ENCODE assay signal across 8 cellular contexts in the genomic region with DNA sequence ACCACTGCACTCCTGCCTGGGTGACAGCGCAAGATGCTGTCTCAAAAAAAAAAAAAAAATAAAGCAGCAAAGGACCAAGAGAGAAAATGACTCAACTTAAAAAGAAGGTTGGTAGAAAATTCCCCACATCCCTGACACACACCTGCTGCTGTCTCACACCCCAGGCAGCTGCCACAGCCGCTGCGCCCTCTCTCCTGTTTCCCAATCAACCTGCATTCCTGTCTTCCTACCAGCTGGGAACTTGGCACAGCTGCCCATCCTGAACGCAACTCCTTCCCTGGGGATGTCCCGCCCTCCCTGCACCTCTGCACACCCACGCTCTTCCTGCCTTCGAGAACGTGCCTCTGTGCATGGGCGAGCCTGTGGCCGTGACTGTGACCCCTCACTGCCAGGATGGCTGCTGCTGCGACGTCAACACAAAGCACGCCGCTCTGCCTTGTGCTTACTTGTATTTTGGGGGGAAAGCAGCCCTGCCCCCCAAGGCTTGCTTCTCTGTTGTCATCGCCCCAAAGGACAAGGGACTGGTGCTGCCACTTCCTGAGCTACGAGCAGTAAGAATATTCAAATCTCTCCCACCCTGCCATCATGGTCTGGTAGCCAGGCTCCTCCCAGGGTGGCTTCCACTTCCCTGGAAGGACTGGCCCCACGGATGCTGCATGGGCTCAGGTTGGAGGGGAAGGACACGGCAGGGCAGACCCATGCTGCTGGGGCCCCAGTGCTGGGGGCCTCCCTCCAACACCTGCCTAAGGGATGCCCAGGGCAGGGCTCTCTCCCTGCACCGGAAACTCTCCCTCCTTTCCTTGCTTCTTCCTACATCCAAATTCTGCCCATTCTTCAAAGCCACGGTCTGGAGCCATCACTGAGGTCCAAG. TPM values are rescaled to one million over a fixed set of nuclear protein-coding genes. Genes with fewer than 3 reads are reported as not detected.
DNase-seq lines count a peak whose midpoint lies in the region; ATAC-seq and TF ChIP-seq lines count a peak whose summit lies in the region.

No MANE protein-coding gene starts in this region.

- ATAC-seq in heart left ventricle (peak in 3 of 4 donors; percentile 5 to 30 (median 11)), left ventricle myocardium superior (peak; percentile 3), HG02623 (IDR thresholded peaks at IDR 0.05; ENCODE audit: unreplicated experiment) (no peak)

- peaks cover 0 to 23% (median 5%) of the 10 kb centered on the region in 9 donors for H3K36me3 ChIP-seq in heart left ventricle

- H3K4me3 ChIP-seq in heart left ventricle = peak overlapping the region in 3 of 12 donors; percentile 1 to 25 (median 10)

- TF ChIP-seq POLR2A in heart left ventricle (IDR thresholded peaks at IDR 0.05) = no peak

- no peak for DNase-seq in heart left ventricle
- no peak for DNase-seq in cardiac septum (ENCODE audit: low spot score)
- peak; percentile 56 to 60 for DNase-seq in activated CD4-positive, alpha-beta T cell treated with anti-CD3 and anti-CD28 coated beads, Interleukin-2, amount 50 U/mL, for 48 hours
- DNase-seq in left ventricle myocardium superior = no peak
- peak; percentile 65 for DNase-seq in stimulated activated CD8-positive, alpha-beta memory T cell treated with anti-CD3 and anti-CD28 coated beads, Interleukin-4, amount 100 ng/mL, for 48 hours
- no peak for DNase-seq in SKM-1 treated with dmso at 0.1 percent for 144 hours (lab: John Stamatoyannopoulos, UW; ENCODE audit: unreplicated experiment)
- no peak for DNase-seq in Ammon's horn (ENCODE audit: low spot score)

- H3K27me3 ChIP-seq in heart left ventricle = no peaks in the 10 kb centered on the region

- TF ChIP-seq CTCF in heart left ventricle (IDR thresholded peaks at IDR 0.05) = no peak

- peaks cover 10 to 60% (median 47%) of the 10 kb centered on the region in 12 donors for H3K4me1 ChIP-seq in heart left ventricle

- intact Hi-C loops in heart left ventricle (cut with DNase I) (loop anchor here in 1 of 10 donors (2.0 kb wide), 1 partner anchor 13 kb away; no protein-coding TSS in a partner anchor), cardiac septum (cut with DNase I) (no loop called here), left ventricle myocardium superior (cut with micrococcal nuclease) (no loop called here)

- H3K27ac ChIP-seq in heart left ventricle = peak overlapping the region in 11 of 12 donors; percentile 7 to 85 (median 72)

- H3K9me3 ChIP-seq in heart left ventricle = no peaks in the 10 kb centered on the region

- WGBS in heart left ventricle, 4 donors = 51 to 64% (median 57%) methylated on average over 18 to 20 of the region's 20 CpGs

RNA-seq across cellular contexts. Expression of a gene that starts 20.7 kb away (rescaled TPM):
- total RNA-seq in heart left ventricle (10 to 100 TPM; 14.4 to 43.6 (median 22.2) TPM), cardiac septum (22.0 TPM), left ventricle myocardium superior (19.1 TPM)
- polyA plus RNA-seq in heart left ventricle = 10 to 100 TPM; 17.3 to 43.3 TPM

RNA-seq across cellular contexts. Expression of a gene that starts 22.8 kb away (rescaled TPM):
- total RNA-seq in heart left ventricle = 10 to 100 TPM in 1 of 9 donors, 1 to 10 TPM in 8; 3.0 to 10.7 (median 5.5) TPM
- polyA plus RNA-seq in heart left ventricle = 1 to 10 TPM; 2.9 to 5.6 TPM
- 5.1 TPM for total RNA-seq in cardiac septum
- 7.2 TPM for total RNA-seq in left ventricle myocardium superior

RNA-seq across cellular contexts. Expression of a gene that starts 36.3 kb away (rescaled TPM):
- total RNA-seq in heart left ventricle = 10 to 100 TPM in 7 of 9 donors, 1 to 10 TPM in 2; 8.2 to 23.7 (median 19.0) TPM
- polyA plus RNA-seq in heart left ventricle = 10 to 100 TPM; 14.4 to 21.9 TPM
- total RNA-seq in cardiac septum = 14.9 TPM
- 19.2 TPM for total RNA-seq in left ventricle myocardium superior

RNA-seq across cellular contexts. Expression of a gene that starts 41.0 kb away (rescaled TPM):
- total RNA-seq in heart left ventricle (10 to 100 TPM in 1 of 9 donors, 1 to 10 TPM in 6, under 1 TPM in 2; 0.67 to 14.2 (median 2.1) TPM), cardiac septum (0.83 TPM), left ventricle myocardium superior (4.2 TPM)
- 1 to 10 TPM; 1.1 to 1.9 TPM for polyA plus RNA-seq in heart left ventricle

Comparison
In these comparisons a context has a peak if more than half of its experiments do, and no peak if none do; other contexts are left out.
1. DNase-seq: peak in activated CD4-positive, alpha-beta T cell treated with anti-CD3 and anti-CD28 coated beads, Interleukin-2, amount 50 U/mL, for 48 hours (2 of 2) and stimulated activated CD8-positive, alpha-beta memory T cell treated with anti-CD3 and anti-CD28 coated beads, Interleukin-4, amount 100 ng/mL, for 48 hours (single experiment); none in heart left ventricle (0 of 5), cardiac septum (single experiment), left ventricle myocardium superior (single experiment), SKM-1 treated with dmso at 0.1 percent for 144 hours (single experiment) and Ammon's horn (single experiment).